Comparison of ENCODE assay signal across 1 cellular context in genomic region chr17:43449470-43450202, GRCh38.
TF ChIP-seq lines count a peak whose summit lies in the region.

No MANE protein-coding gene starts in this region.

TF ChIP-seq in IMR-90, 13 proteins besides CTCF, POLR2A, EP300 and RAD21 (continued from another document):
- TF ChIP-seq ELK1 (IDR thresholded peaks at IDR 0.05; ENCODE audit: borderline replicate concordance, low read depth, low read length) (no peak), CEBPB (IDR thresholded peaks at IDR 0.05; ENCODE audit: low read depth, low read length) (no peak), MXI1 (IDR thresholded peaks at IDR 0.05; ENCODE audit: borderline replicate concordance, low read depth, low read length) (no peak), FOS (IDR thresholded peaks at IDR 0.05; ENCODE audit: low read depth, low read length) (no peak), USF2 (IDR thresholded peaks at IDR 0.05; ENCODE audit: low read depth, low read length) (no peak), CHD1 (IDR thresholded peaks at IDR 0.05; ENCODE audit: low read depth, low read length) (no peak)
TF ChIP-seq in IMR-90: peak in this region for 0.
